Comparison of ENCODE assay signal across 21 cellular contexts in the genomic region with DNA sequence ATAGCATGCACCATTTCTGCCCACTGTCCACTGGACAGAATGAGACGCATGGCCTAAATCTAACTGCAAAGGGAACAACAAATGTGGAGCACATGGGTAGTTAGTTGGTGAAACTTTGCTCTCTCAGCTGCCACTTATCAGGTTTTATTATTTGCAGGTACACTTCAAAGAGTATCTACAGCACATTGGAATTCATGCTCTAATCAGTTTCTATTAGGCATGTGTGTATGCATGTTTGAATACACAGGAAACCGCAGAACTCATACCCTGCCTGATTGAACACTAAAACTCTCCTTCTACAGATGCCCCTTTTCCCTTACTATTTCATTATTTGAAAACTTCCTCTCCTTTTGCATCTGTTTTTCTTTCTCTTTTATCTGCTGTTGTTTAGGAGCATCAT.
"Had no signal": no experiment of that assay in that cellular context is flagged by ENCODE, and none has a peak within 500 bp of the region (broad histone marks: within the 10 kb centered on the region; RNA-seq: fewer than 3 reads in every experiment).

No MANE protein-coding gene starts in this region.

- H3K4me3 ChIP-seq: colonic mucosa, esophagus squamous epithelium, gastroesophageal sphincter, heart left ventricle, left lung, lower lobe of right lung, mucosa of descending colon had no signal

- H3K36me3 ChIP-seq: colonic mucosa, esophagus squamous epithelium, gastroesophageal sphincter, heart left ventricle, left lung, lower lobe of right lung had no signal

- H3K27me3 ChIP-seq: colonic mucosa, esophagus squamous epithelium, gastroesophageal sphincter, heart left ventricle, left lung had no signal

- ATAC-seq: effector memory CD8-positive, alpha-beta T cell; esophagus mucosa; gastroesophageal sphincter; heart left ventricle; left cardiac atrium; left lung; left ventricle myocardium superior; lower lobe of right lung; mucosa of descending colon; naive thymus-derived CD8-positive, alpha-beta T cell had no signal

- DNase-seq: colonic mucosa; cortex of kidney; effector CD8-positive, alpha-beta T cell; effector memory CD8-positive, alpha-beta T cell; endodermal cell; erythroblast; esophagus squamous epithelium; foreskin fibroblast; heart left ventricle; hippocampal formation; left cardiac atrium; left lung; left ventricle myocardium superior; lower lobe of right lung; mesenchymal stem cell; mucosa of descending colon; naive B cell; naive thymus-derived CD8-positive, alpha-beta T cell had no signal

- H3K9me3 ChIP-seq: colonic mucosa, left lung, lower lobe of right lung, mucosa of descending colon had no signal

- H3K4me1 ChIP-seq: colonic mucosa, esophagus squamous epithelium, gastroesophageal sphincter, heart left ventricle, left lung, lower lobe of right lung had no signal

- H3K27ac ChIP-seq: colonic mucosa, epithelial cell of prostate, esophagus squamous epithelium, gastroesophageal sphincter, heart left ventricle, left lung, lower lobe of right lung had no signal
